In the genomic region with DNA sequence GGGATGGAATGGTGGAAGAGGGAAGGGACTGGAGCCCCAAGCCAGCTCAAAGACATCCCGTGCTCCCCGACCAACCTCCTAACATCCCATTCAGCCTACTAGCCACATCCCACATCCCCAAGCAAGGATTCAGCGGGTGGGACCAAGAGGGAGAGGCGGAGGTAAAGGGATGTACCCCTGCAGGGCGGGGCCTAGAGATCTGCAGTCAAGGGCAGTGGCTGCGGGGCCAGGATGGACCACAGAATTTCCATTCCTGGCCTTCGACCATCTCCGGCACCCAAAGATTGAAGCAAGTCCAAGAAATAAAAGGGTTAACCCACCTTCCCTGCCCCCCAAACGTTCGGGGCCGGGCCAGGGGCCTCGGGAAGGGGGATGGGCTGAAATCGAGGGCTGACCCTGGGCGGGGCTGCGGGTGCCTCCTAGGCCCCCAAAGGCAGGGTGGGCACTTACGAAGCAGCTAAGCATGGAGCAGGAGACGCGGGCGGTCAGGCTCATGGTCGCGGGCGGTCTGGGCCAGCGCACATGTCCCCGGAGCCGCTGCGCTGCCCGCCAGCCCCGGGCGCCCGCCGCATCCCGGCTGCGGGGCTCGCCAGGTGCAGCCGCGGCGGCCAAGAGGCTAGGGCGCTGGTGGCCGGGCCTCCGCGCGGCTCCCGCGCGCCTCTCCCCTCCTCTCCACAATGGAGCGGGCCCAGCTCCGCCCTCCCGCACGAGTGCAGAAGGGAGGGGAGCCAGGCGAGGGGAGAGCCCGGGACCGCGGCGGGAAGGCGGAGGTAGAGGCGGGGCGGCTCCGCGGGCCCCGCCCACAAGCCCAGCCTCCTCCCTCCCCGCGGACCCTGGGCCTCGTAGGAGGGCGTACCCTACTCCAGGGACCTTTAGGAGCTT, we compare ENCODE assay signal across 1 cellular context.
TF ChIP-seq lines count a peak whose summit lies in the region.

A gene (minus strand): TSS at position 726 of the 882 bp plus-strand sequence. CDS start 231 bp downstream, at position 495.

TF ChIP-seq in HepG2, 621 proteins besides CTCF, POLR2A, EP300 and RAD21 (continued from another document and continues in another):
- TF ChIP-seq ZNF724P (CRISPR knock-in tag; IDR thresholded peaks at IDR 0.05; ENCODE audit: borderline replicate concordance) (no peak), BRCA1 (CRISPR knock-in tag; IDR thresholded peaks at IDR 0.05) (no peak), DR1 (CRISPR knock-in tag; IDR thresholded peaks at IDR 0.05) (no peak), ZNF562 (CRISPR knock-in tag; IDR thresholded peaks at IDR 0.05; ENCODE audit: borderline replicate concordance) (no peak), ZNF350 (CRISPR knock-in tag; IDR thresholded peaks at IDR 0.05; ENCODE audit: borderline replicate concordance, low read depth) (no peak), TSC22D2 (CRISPR knock-in tag; IDR thresholded peaks at IDR 0.05; ENCODE audit: borderline replicate concordance) (no peak), ZNF143 (CRISPR knock-in tag; IDR thresholded peaks at IDR 0.05) (no peak), ZFP36 (IDR thresholded peaks at IDR 0.05; ENCODE audit: borderline replicate concordance, low read depth, low read length, partially characterized antibody) (no peak), NRL (CRISPR knock-in tag; IDR thresholded peaks at IDR 0.05; ENCODE audit: borderline replicate concordance) (no peak), ZNF768 (CRISPR knock-in tag; IDR thresholded peaks at IDR 0.05) (no peak), RFX3 (CRISPR knock-in tag; IDR thresholded peaks at IDR 0.05) (no peak), SSRP1 (CRISPR knock-in tag; IDR thresholded peaks at IDR 0.05) (no peak), EZH2 (conservative IDR thresholded peaks at IDR 0.05; ENCODE audit: low read depth, low read length) (no peak), FOXA3 (CRISPR knock-in tag; IDR thresholded peaks at IDR 0.05) (no peak), ZNF567 (CRISPR knock-in tag; IDR thresholded peaks at IDR 0.05; ENCODE audit: borderline replicate concordance) (no peak), MYNN (CRISPR knock-in tag; IDR thresholded peaks at IDR 0.05; ENCODE audit: low read depth) (no peak), ZNF891 (CRISPR knock-in tag; IDR thresholded peaks at IDR 0.05) (no peak), MTF1 (CRISPR knock-in tag; IDR thresholded peaks at IDR 0.05) (no peak), ZNF274 (CRISPR knock-in tag; IDR thresholded peaks at IDR 0.05) (0 out of 2 replicates have a peak, but pooled peaks have one; percentile 66), GATA4 (IDR thresholded peaks at IDR 0.05; ENCODE audit: borderline replicate concordance, low read depth) (no peak), ZBTB20 (CRISPR knock-in tag; IDR thresholded peaks at IDR 0.05; ENCODE audit: borderline replicate concordance, low read depth) (no peak), NFYB (CRISPR knock-in tag; IDR thresholded peaks at IDR 0.05) (0 out of 2 replicates have a peak, but pooled peaks have one; percentile 13), FOXO1 (CRISPR knock-in tag; IDR thresholded peaks at IDR 0.05) (peak; percentile 25; the same call in 1 of the 2 replicates), KLF16 (CRISPR knock-in tag; IDR thresholded peaks at IDR 0.05) (0 out of 4 replicates have a peak, but pooled peaks of 1 of the 2 experiments have one; percentile 35), TP53 (CRISPR knock-in tag; conservative IDR thresholded peaks at IDR 0.05) (no peak), ZNF746 (CRISPR knock-in tag; IDR thresholded peaks at IDR 0.05) (no peak; the same call in 1 of the 2 replicates), MXD4 (CRISPR knock-in tag; IDR thresholded peaks at IDR 0.05) (0 out of 2 replicates have a peak, but pooled peaks have one; percentile 26), ZNF816 (CRISPR knock-in tag; IDR thresholded peaks at IDR 0.05; ENCODE audit: borderline replicate concordance) (no peak), ZMAT3 (CRISPR knock-in tag; conservative IDR thresholded peaks at IDR 0.05) (peak; percentile 47; the same call in 1 of the 2 replicates), SKI (IDR thresholded peaks at IDR 0.05; ENCODE audit: partially characterized antibody) (no peak)
- TF ChIP-seq, protein P1, sequence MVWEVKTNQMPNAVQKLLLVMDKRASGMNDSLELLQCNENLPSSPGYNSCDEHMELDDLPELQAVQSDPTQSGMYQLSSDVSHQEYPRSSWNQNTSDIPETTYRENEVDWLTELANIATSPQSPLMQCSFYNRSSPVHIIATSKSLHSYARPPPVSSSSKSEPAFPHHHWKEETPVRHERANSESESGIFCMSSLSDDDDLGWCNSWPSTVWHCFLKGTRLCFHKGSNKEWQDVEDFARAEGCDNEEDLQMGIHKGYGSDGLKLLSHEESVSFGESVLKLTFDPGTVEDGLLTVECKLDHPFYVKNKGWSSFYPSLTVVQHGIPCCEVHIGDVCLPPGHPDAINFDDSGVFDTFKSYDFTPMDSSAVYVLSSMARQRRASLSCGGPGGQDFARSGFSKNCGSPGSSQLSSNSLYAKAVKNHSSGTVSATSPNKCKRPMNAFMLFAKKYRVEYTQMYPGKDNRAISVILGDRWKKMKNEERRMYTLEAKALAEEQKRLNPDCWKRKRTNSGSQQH (CRISPR knock-in tag; IDR thresholded peaks at IDR 0.05; ENCODE audit: low read depth) = no peak; the same call in 1 of the 2 replicates
- TF ChIP-seq, protein P2, sequence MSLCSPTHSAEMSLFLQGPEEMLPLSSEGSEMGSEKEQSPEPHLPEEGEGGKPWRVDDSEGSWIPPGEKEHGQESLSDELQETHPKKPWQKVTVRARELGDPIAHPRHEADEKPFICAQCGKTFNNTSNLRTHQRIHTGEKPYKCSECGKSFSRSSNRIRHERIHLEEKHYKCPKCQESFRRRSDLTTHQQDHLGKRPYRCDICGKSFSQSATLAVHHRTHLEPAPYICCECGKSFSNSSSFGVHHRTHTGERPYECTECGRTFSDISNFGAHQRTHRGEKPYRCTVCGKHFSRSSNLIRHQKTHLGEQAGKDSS (CRISPR knock-in tag; IDR thresholded peaks at IDR 0.05; ENCODE audit: borderline replicate concordance, low read depth) = no peak
- TF ChIP-seq, protein P3, sequence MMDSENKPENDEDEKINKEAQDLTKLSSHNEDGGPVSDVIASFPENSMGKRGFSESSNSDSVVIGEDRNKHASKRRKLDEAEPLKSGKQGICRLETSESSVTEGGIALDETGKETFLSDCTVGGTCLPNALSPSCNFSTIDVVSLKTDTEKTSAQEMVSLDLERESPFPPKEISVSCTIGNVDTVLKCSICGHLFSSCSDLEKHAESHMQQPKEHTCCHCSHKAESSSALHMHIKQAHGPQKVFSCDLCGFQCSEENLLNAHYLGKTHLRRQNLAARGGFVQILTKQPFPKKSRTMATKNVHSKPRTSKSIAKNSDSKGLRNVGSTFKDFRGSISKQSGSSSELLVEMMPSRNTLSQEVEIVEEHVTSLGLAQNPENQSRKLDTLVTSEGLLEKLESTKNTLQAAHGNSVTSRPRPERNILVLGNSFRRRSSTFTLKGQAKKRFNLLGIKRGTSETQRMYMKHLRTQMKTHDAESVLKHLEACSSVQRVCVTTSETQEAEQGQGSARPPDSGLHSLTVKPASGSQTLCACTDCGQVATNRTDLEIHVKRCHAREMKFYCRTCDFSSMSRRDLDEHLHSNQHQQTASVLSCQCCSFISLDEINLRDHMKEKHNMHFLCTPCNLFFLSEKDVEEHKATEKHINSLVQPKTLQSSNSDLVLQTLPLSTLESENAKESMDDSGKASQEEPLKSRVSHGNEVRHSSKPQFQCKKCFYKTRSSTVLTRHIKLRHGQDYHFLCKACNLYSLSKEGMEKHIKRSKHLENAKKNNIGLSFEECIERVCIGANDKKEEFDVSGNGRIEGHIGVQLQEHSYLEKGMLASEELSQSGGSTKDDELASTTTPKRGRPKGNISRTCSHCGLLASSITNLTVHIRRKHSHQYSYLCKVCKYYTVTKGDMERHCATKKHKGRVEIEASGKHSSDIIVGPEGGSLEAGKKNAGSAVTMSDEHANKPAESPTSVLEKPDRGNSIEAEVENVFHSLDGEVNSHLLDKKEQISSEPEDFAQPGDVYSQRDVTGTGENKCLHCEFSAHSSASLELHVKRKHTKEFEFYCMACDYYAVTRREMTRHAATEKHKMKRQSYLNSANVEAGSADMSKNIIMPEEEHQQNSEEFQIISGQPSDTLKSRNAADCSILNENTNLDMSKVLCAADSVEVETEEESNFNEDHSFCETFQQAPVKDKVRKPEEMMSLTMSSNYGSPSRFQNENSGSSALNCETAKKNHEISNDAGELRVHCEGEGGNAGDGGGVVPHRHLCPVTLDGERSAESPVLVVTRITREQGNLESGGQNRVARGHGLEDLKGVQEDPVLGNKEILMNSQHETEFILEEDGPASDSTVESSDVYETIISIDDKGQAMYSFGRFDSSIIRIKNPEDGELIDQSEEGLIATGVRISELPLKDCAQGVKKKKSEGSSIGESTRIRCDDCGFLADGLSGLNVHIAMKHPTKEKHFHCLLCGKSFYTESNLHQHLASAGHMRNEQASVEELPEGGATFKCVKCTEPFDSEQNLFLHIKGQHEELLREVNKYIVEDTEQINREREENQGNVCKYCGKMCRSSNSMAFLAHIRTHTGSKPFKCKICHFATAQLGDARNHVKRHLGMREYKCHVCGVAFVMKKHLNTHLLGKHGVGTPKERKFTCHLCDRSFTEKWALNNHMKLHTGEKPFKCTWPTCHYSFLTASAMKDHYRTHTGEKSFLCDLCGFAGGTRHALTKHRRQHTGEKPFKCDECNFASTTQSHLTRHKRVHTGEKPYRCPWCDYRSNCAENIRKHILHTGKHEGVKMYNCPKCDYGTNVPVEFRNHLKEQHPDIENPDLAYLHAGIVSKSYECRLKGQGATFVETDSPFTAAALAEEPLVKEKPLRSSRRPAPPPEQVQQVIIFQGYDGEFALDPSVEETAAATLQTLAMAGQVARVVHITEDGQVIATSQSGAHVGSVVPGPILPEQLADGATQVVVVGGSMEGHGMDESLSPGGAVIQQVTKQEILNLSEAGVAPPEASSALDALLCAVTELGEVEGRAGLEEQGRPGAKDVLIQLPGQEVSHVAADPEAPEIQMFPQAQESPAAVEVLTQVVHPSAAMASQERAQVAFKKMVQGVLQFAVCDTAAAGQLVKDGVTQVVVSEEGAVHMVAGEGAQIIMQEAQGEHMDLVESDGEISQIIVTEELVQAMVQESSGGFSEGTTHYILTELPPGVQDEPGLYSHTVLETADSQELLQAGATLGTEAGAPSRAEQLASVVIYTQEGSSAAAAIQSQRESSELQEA (CRISPR knock-in tag; IDR thresholded peaks at IDR 0.05; ENCODE audit: not compliant biosample characterization) = no peak
- TF ChIP-seq, protein P4, sequence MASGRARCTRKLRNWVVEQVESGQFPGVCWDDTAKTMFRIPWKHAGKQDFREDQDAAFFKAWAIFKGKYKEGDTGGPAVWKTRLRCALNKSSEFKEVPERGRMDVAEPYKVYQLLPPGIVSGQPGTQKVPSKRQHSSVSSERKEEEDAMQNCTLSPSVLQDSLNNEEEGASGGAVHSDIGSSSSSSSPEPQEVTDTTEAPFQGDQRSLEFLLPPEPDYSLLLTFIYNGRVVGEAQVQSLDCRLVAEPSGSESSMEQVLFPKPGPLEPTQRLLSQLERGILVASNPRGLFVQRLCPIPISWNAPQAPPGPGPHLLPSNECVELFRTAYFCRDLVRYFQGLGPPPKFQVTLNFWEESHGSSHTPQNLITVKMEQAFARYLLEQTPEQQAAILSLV (CRISPR knock-in tag; IDR thresholded peaks at IDR 0.05; ENCODE audit: borderline replicate concordance) = no peak
- TF ChIP-seq, protein P5, sequence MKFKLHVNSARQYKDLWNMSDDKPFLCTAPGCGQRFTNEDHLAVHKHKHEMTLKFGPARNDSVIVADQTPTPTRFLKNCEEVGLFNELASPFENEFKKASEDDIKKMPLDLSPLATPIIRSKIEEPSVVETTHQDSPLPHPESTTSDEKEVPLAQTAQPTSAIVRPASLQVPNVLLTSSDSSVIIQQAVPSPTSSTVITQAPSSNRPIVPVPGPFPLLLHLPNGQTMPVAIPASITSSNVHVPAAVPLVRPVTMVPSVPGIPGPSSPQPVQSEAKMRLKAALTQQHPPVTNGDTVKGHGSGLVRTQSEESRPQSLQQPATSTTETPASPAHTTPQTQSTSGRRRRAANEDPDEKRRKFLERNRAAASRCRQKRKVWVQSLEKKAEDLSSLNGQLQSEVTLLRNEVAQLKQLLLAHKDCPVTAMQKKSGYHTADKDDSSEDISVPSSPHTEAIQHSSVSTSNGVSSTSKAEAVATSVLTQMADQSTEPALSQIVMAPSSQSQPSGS (CRISPR knock-in tag; IDR thresholded peaks at IDR 0.05) = 0 out of 2 replicates have a peak, but pooled peaks have one; percentile 14
- TF ChIP-seq, protein P6, sequence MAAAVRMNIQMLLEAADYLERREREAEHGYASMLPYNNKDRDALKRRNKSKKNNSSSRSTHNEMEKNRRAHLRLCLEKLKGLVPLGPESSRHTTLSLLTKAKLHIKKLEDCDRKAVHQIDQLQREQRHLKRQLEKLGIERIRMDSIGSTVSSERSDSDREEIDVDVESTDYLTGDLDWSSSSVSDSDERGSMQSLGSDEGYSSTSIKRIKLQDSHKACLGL (CRISPR knock-in tag; IDR thresholded peaks at IDR 0.05) = peak; percentile 29; the same call in 1 of the 2 replicates
